In genomic region chr10:125057158-125058001, GRCh38 we compare ENCODE assay signal across 8 cellular contexts.
DNase-seq lines count a peak whose midpoint lies in the region; ATAC-seq, FAIRE-seq and TF ChIP-seq lines count a peak whose summit lies in the region.

No MANE protein-coding gene starts in this region.

- 29% methylated on average over 20 of the region's 20 CpGs for WGBS in GM12878 (ENCODE audit: insufficient coverage, insufficient replicate concordance, low lambda C conversion rate, missing lambda C conversion rate)

- no peak for TF ChIP-seq CTCF in AG09309 (IDR thresholded peaks at IDR 0.05; ENCODE audit: control insufficient read depth, insufficient read depth, low read depth, low read length, missing control alignments)
- no peak for TF ChIP-seq CTCF in GM12878 (IDR thresholded peaks at IDR 0.05 in 2 of 3, conservative IDR thresholded peaks at IDR 0.05 in 1 of 3; ENCODE audit: control insufficient read depth in 2 of 3, extremely low read depth in 1 of 3, insufficient read depth in 1 of 3, low read depth in 3 of 3, low read length in 3 of 3)

- ATAC-seq in GM12878 = peak; percentile 19; the same call in 1 of the 3 replicates
- ATAC-seq in HG03045 (IDR thresholded peaks at IDR 0.05; ENCODE audit: unreplicated experiment) = no peak

- H3K4me2 ChIP-seq in GM12878 (ENCODE audit: control insufficient read depth, insufficient read depth) = no peak overlapping the region

- intact Hi-C loops in GM12878 (cut with micrococcal nuclease; ENCODE audit: unreplicated experiment) = no loop called here

- TF ChIP-seq POLR2A in GM12878 (IDR thresholded peaks at IDR 0.05; ENCODE audit: low read depth, low read length) = no peak

- H3K4me3 Mint-ChIP-seq in immature natural killer cell = peak overlapping the region; percentile 44 to 59 (median 47)

- no peaks in the 10 kb centered on the region for H3K9me3 Mint-ChIP-seq in immature natural killer cell

- RAD21 ChIA-PET in GM12878 (lab: Charles Lee; ENCODE audit: unreplicated experiment) = no interaction called here

- H3K79me2 ChIP-seq in GM12878 (ENCODE audit: control insufficient read depth, insufficient read depth, low read length) = no peaks in the 10 kb centered on the region

- CTCF ChIA-PET in GM12878 (lab: Yijun Ruan, JAX) = interaction anchor here (1.9 kb wide), 1 partner anchor 9 kb away, joined by 10 read pairs; no protein-coding TSS in a partner anchor

- peaks cover 0 to 9% of the 10 kb centered on the region in 2 experiments; a peak in 3 of 4 replicates for H3K27me3 ChIP-seq in GM12878 (replicated peaks in 1 of 2; ENCODE audit: control insufficient read depth in 2 of 2, insufficient read depth in 2 of 2, low read length in 1 of 2)

- TF ChIP-seq EP300 in GM12878 (IDR thresholded peaks at IDR 0.05; ENCODE audit: borderline replicate concordance in 1 of 2, control insufficient read depth in 1 of 2, low read depth in 2 of 2, low read length in 2 of 2) = no peak

- peaks cover 1 to 8% (median 6%) of the 10 kb centered on the region in 3 donors for H3K27me3 Mint-ChIP-seq in immature natural killer cell (ENCODE audit: low read depth in 3 of 3)

- DNase-seq in AG09309 (ENCODE audit: low read depth) (peak; percentile 74), HT1080 (ENCODE audit: low read depth) (peak; percentile 53), GM12878 (ENCODE audit: low read depth, low spot score) (no peak), immature natural killer cell (peak in 1 of 3 donors; percentile 11), skeletal muscle cell (ENCODE audit: low read depth) (peak; percentile 79), NCI-H128 (lab: John Stamatoyannopoulos, UW; ENCODE audit: unreplicated experiment) (no peak)
- DNase-seq in activated CD4-positive, alpha-beta T cell treated with anti-CD3 and anti-CD28 coated beads for 1 hour = no peak

- H3K4me3 ChIP-seq in AG09309 (ENCODE audit: control insufficient read depth, low read depth, low read length) (no peak overlapping the region), GM12878 (no peak overlapping the region), skeletal muscle cell (ENCODE audit: low read depth, low read length) (no peak overlapping the region)

- peaks cover 94 to 100% of the 10 kb centered on the region in 2 donors for H3K4me1 Mint-ChIP-seq in immature natural killer cell

- SMC1A ChIA-PET in GM12878 (lab: Charles Lee; ENCODE audit: uncharacterized antibody, unreplicated experiment) = interaction anchor here (1.3 kb wide), 1 partner anchor 10 kb away, joined by 3 read pairs; no protein-coding TSS in a partner anchor

- in situ Hi-C loops in GM12878 (cut with MboI) = no loop called here

- no peaks in the 10 kb centered on the region for H4K20me1 ChIP-seq in GM12878 (ENCODE audit: control insufficient read depth, insufficient read depth)

- H3K27ac Mint-ChIP-seq in immature natural killer cell = peak overlapping the region; percentile 69 to 91 (median 88)

- H2AFZ ChIP-seq in GM12878 (ENCODE audit: control insufficient read depth, low read depth, low read length) = no peak overlapping the region

- peaks cover 0 to 7% (median 0%) of the 10 kb centered on the region in 3 donors for H3K36me3 Mint-ChIP-seq in immature natural killer cell

- peaks cover 4% of the 10 kb centered on the region; the same call in 2 of the 3 replicates for H3K9me3 ChIP-seq in GM12878 (replicated peaks; ENCODE audit: control insufficient read depth, insufficient read depth, low read length)

- no peak overlapping the region for H3K27ac ChIP-seq in GM12878 (ENCODE audit: control insufficient read depth, insufficient read depth)

- POLR2A ChIA-PET in GM12878 (lab: Charles Lee) = no interaction called here

- TF ChIP-seq RAD21 in GM12878 (IDR thresholded peaks at IDR 0.05; ENCODE audit: insufficient read depth, low read depth, low read length) = no peak

- FAIRE-seq in GM12878 (lab: Jason Lieb, UNC) = peak; percentile 35

- no peak overlapping the region for H3K9ac ChIP-seq in GM12878 (ENCODE audit: control insufficient read depth, insufficient read depth, low read length)

- no TSS peak for BruUV-seq in GM12878 (replicated peaks; lab: Mats Ljungman, UMichigan)

- H3K36me3 ChIP-seq in GM12878 (ENCODE audit: control insufficient read depth in 2 of 2, insufficient read depth in 2 of 2, low read length in 1 of 2) = no peaks in the 10 kb centered on the region

- H3K4me1 ChIP-seq in GM12878 (ENCODE audit: control insufficient read depth, insufficient read depth, low read length) = peaks cover 23% of the 10 kb centered on the region

TF ChIP-seq in GM12878, 131 proteins besides CTCF, POLR2A, EP300 and RAD21 (continues in another document):
- TF ChIP-seq BHLHE40 (IDR thresholded peaks at IDR 0.05; ENCODE audit: borderline replicate concordance in 1 of 2, low read depth in 2 of 2, low read length in 1 of 2) = no peak
- 0 out of 2 replicates have a peak, but pooled peaks have one; percentile 20 for TF ChIP-seq GABPA (IDR thresholded peaks at IDR 0.05; ENCODE audit: low read depth)
- no peak for TF ChIP-seq MAX (IDR thresholded peaks at IDR 0.05; ENCODE audit: low read depth, low read length)
- TF ChIP-seq NR2F1 (conservative IDR thresholded peaks at IDR 0.05) = peak; percentile 57; the same call in 1 of the 2 replicates
- no peak for TF ChIP-seq CHD2 (IDR thresholded peaks at IDR 0.05; ENCODE audit: borderline replicate concordance, low read depth, low read length)
- no peak for TF ChIP-seq NFYA (IDR thresholded peaks at IDR 0.05; ENCODE audit: borderline replicate concordance, low read depth, low read length)
- peak; percentile 46; the same call in 1 of the 2 replicates for TF ChIP-seq RUNX3 (IDR thresholded peaks at IDR 0.05; ENCODE audit: low read length)
- no peak for TF ChIP-seq IRF4 (IDR thresholded peaks at IDR 0.05; ENCODE audit: low read depth, low read length)
- peak; percentile 11; the same call in 1 of the 2 replicates for TF ChIP-seq SPI1 (IDR thresholded peaks at IDR 0.05; ENCODE audit: borderline replicate concordance, insufficient read depth, low read depth, low read length)
- TF ChIP-seq RELB (IDR thresholded peaks at IDR 0.05; ENCODE audit: low read depth) = no peak
- no peak for TF ChIP-seq PBX3 (IDR thresholded peaks at IDR 0.05; ENCODE audit: insufficient replicate concordance, low read depth, low read length)
- no peak for TF ChIP-seq BMI1 (IDR thresholded peaks at IDR 0.05; ENCODE audit: borderline replicate concordance)
- 0 out of 2 replicates have a peak, but pooled peaks have one; percentile 17 for TF ChIP-seq CREM (IDR thresholded peaks at IDR 0.05; ENCODE audit: low read depth)
- TF ChIP-seq ZNF24 (IDR thresholded peaks at IDR 0.05) = no peak
- TF ChIP-seq ETV6 (conservative IDR thresholded peaks at IDR 0.05 in 1 of 2, IDR thresholded peaks at IDR 0.05 in 1 of 2; ENCODE audit: borderline replicate concordance in 1 of 2, low read depth in 1 of 2) = no peak

Comparison
In these comparisons a context has a peak if more than half of its experiments do, and no peak if none do; other contexts are left out.
1. DNase-seq: peak in AG09309 (single experiment), HT1080 (single experiment) and skeletal muscle cell (single experiment); none in GM12878 (single experiment), activated CD4-positive, alpha-beta T cell treated with anti-CD3 and anti-CD28 coated beads for 1 hour (single experiment) and NCI-H128 (single experiment).